In genomic region chr20:38167851-38168760, GRCh38 we compare ENCODE assay signal across 2 cellular contexts.
TF ChIP-seq lines count a peak whose summit lies in the region.

No MANE protein-coding gene starts in this region.

TF ChIP-seq in GM12878, 131 proteins besides CTCF, POLR2A, EP300 and RAD21:
- TF ChIP-seq ATF7 (IDR thresholded peaks at IDR 0.05; ENCODE audit: low read depth) (peak; percentile 93), LARP7 (IDR thresholded peaks at IDR 0.05) (no peak)

TF ChIP-seq in HepG2, 621 proteins besides CTCF, POLR2A, EP300 and RAD21 (continues in another document):
- no peak for TF ChIP-seq SNAPC4 (CRISPR knock-in tag; IDR thresholded peaks at IDR 0.05)
- peak; percentile 83 for TF ChIP-seq ZEB1 (IDR thresholded peaks at IDR 0.05; ENCODE audit: insufficient replicate concordance, low read depth)
- no peak for TF ChIP-seq ZNF256 (CRISPR knock-in tag; conservative IDR thresholded peaks at IDR 0.05)
- no peak for TF ChIP-seq MAZ (IDR thresholded peaks at IDR 0.05; ENCODE audit: borderline replicate concordance, low read depth, low read length)
- TF ChIP-seq MAZ (CRISPR knock-in tag; IDR thresholded peaks at IDR 0.05; ENCODE audit: low read depth) = peak; percentile 21; the same call in 1 of the 2 replicates
- TF ChIP-seq KDM1A (CRISPR knock-in tag; IDR thresholded peaks at IDR 0.05) = peak; percentile 32; the same call in 1 of the 2 replicates
- no peak for TF ChIP-seq ZNF17 (CRISPR knock-in tag; IDR thresholded peaks at IDR 0.05)
- TF ChIP-seq HNF4A (CRISPR knock-in tag; IDR thresholded peaks at IDR 0.05) = peak; percentile 51; the same call in 1 of the 2 replicates
- 0 out of 2 replicates have a peak, but pooled peaks have one; percentile 39 for TF ChIP-seq ZNF275 (CRISPR knock-in tag; IDR thresholded peaks at IDR 0.05; ENCODE audit: borderline replicate concordance)
- TF ChIP-seq ZNF687 (CRISPR knock-in tag; IDR thresholded peaks at IDR 0.05) = peak; percentile 84
- TF ChIP-seq ZNF574 (CRISPR knock-in tag; IDR thresholded peaks at IDR 0.05) = peak; percentile 33; the same call in 1 of the 2 replicates
- no peak for TF ChIP-seq NCOA1 (CRISPR knock-in tag; IDR thresholded peaks at IDR 0.05)
- TF ChIP-seq MTERF4 (CRISPR knock-in tag; IDR thresholded peaks at IDR 0.05) = no peak
- TF ChIP-seq ARID4A (CRISPR knock-in tag; IDR thresholded peaks at IDR 0.05; ENCODE audit: borderline replicate concordance) = no peak; the same call in 1 of the 2 replicates
- no peak for TF ChIP-seq FOXK1 (CRISPR knock-in tag; IDR thresholded peaks at IDR 0.05; ENCODE audit: borderline replicate concordance, low read depth)
- no peak for TF ChIP-seq ZNF772 (CRISPR knock-in tag; IDR thresholded peaks at IDR 0.05)
- TF ChIP-seq TFE3 (CRISPR knock-in tag; IDR thresholded peaks at IDR 0.05) = peak; percentile 59
- TF ChIP-seq HNF1A (IDR thresholded peaks at IDR 0.05; ENCODE audit: low read depth) = 0 out of 2 replicates have a peak, but pooled peaks have one; percentile 16
- TF ChIP-seq HNF1A (CRISPR knock-in tag; IDR thresholded peaks at IDR 0.05; ENCODE audit: borderline replicate concordance) = no peak
- 0 out of 2 replicates have a peak, but pooled peaks have one; percentile 39 for TF ChIP-seq ZIK1 (CRISPR knock-in tag; IDR thresholded peaks at IDR 0.05; ENCODE audit: borderline replicate concordance, low read depth)
- TF ChIP-seq PAF1 (CRISPR knock-in tag; IDR thresholded peaks at IDR 0.05) = no peak
- TF ChIP-seq NR2F1 (CRISPR knock-in tag; IDR thresholded peaks at IDR 0.05) = peak in 1 of 2 experiments; percentile 61; a peak in 1 of 4 replicates
